16 cellular contexts compared by ENCODE assay signal in the genomic region with DNA sequence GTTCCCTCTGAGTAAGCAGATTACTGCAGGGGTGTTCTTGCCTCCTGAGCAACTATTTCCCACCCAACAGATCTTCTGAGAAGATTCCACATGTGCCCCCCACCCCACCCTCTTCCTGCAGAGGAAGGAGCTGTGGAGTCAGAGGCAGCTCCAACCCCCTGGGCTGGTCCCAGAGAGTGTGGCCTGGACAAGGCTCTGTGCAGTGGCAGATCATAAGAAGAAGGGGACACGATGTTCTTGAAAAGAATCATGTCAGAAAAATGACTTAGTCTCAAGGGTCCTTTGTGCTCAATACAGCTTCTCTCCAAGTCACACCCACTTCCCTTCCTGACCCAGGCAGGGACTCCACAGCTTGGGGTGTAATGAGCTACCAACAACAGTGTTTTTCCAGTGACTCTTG.
A peak's percentile ranks its signal among the peaks of the same experiment; 100 is the strongest.
DNase-seq lines count a peak whose midpoint lies in the region; ATAC-seq and TF ChIP-seq lines count a peak whose summit lies in the region.
"Had no signal": no experiment of that assay in that cellular context is flagged by ENCODE, and none has a peak within 500 bp of the region (broad histone marks: within the 10 kb centered on the region; RNA-seq: fewer than 3 reads in every experiment).

No MANE protein-coding gene starts in this region.

- no peak overlapping the region for H3K9ac ChIP-seq in BLaER1 treated with 17β-estradiol and CSF1 and Interleukin-3, amounts not matched to agents 10 nM and 100 nM
- no peak overlapping the region for H3K9ac ChIP-seq in endodermal cell (ENCODE audit: extremely low read depth, low read length, poor library complexity, severe bottlenecking)

- H3K4me3 ChIP-seq in BLaER1 treated with 17β-estradiol and CSF1 and Interleukin-3, amounts not matched to agents 10 nM and 100 nM, result no peak overlapping the region
- H3K4me3 ChIP-seq in HL-60 (replicated peaks; ENCODE audit: insufficient read depth, low read length) (no peak overlapping the region), endodermal cell (ENCODE audit: low read length) (no peak overlapping the region)

- peak in 1 of 2 experiments; percentile 31 for DNase-seq in HL-60 (ENCODE audit: low read depth in 1 of 2, low spot score in 1 of 2)
- DNase-seq in endodermal cell, result peak; percentile 30
- DNase-seq in osteocyte (ENCODE audit: extremely low spot score, unreplicated experiment), result peak; percentile 51
- no peak for DNase-seq in NCI-H1694 treated with DMSO at 0.1 percent for 48 hours (lab: John Stamatoyannopoulos, UW)
- DNase-seq in ACHN, result no peak
- DNase-seq: CD8-positive, alpha-beta T cell; DMS 273 treated with DMSO at 0.1 percent for 48 hours; GOT3; H7; HFFc6; KBM-7 had no signal

- peaks cover 12 to 53% (median 44%) of the 10 kb centered on the region in 10 experiments for H3K4me1 ChIP-seq in BLaER1 treated with 17β-estradiol and CSF1 and Interleukin-3, amounts not matched to agents 10 nM and 100 nM
- peaks cover 3% of the 10 kb centered on the region for H3K4me1 ChIP-seq in endodermal cell (ENCODE audit: control insufficient read depth, insufficient read depth, low read length)

- peak overlapping the region in 9 of 11 experiments; percentile 23 to 73 (median 53); a peak in 17 of 22 replicates for H3K4me2 ChIP-seq in BLaER1 treated with 17β-estradiol and CSF1 and Interleukin-3, amounts not matched to agents 10 nM and 100 nM

- H3K4me3 Mint-ChIP-seq in endodermal cell (no peak overlapping the region), osteocyte (ENCODE audit: unreplicated experiment) (no peak overlapping the region)
- H3K4me3 Mint-ChIP-seq: CD8-positive, alpha-beta T cell; HFFc6 had no signal

- no peak overlapping the region for H3K27ac Mint-ChIP-seq in endodermal cell
- no peak overlapping the region for H3K27ac Mint-ChIP-seq in osteocyte (ENCODE audit: unreplicated experiment)
- H3K27ac Mint-ChIP-seq: CD8-positive, alpha-beta T cell; HFFc6; IgD-negative memory B cell had no signal

- H3K36me3 Mint-ChIP-seq in endodermal cell (ENCODE audit: low read depth) (no peaks in the 10 kb centered on the region), osteocyte (ENCODE audit: unreplicated experiment) (no peaks in the 10 kb centered on the region)
- H3K36me3 Mint-ChIP-seq: CD8-positive, alpha-beta T cell; IgD-negative memory B cell had no signal

- H3K27me3 Mint-ChIP-seq in endodermal cell (ENCODE audit: insufficient read depth), result peaks cover 2% of the 10 kb centered on the region
- peaks cover 49% of the 10 kb centered on the region for H3K27me3 Mint-ChIP-seq in osteocyte (ENCODE audit: unreplicated experiment)

- in situ Hi-C loops in ACHN (cut with HindIII; ENCODE audit: low pct_ligation_motif_present, low pct_unique_long_range_greater_than_20kb, low sequenced_read_pairs), result no loop called here

- no peaks in the 10 kb centered on the region; a peak in 1 of 22 replicates for H4K20me1 ChIP-seq in BLaER1 treated with 17β-estradiol and CSF1 and Interleukin-3, amounts not matched to agents 10 nM and 100 nM

- no peak for TF ChIP-seq CTCF in HL-60 (IDR thresholded peaks at IDR 0.05; ENCODE audit: insufficient read depth, low read length)
- no peak for TF ChIP-seq CTCF in endodermal cell (conservative IDR thresholded peaks at IDR 0.05)
- TF ChIP-seq CTCF in osteocyte (IDR thresholded peaks at IDR 0.05), result no peak

- peaks cover 0 to 2% (median 0%) of the 10 kb centered on the region in 11 experiments; a peak in 1 of 22 replicates for H3K27me3 ChIP-seq in BLaER1 treated with 17β-estradiol and CSF1 and Interleukin-3, amounts not matched to agents 10 nM and 100 nM
- H3K27me3 ChIP-seq in HL-60 (ENCODE audit: insufficient read depth, poor library complexity, severe bottlenecking), result no peaks in the 10 kb centered on the region
- no peaks in the 10 kb centered on the region for H3K27me3 ChIP-seq in endodermal cell (ENCODE audit: control insufficient read depth, insufficient read depth, low read length, poor library complexity, severe bottlenecking)

- WGBS in endodermal cell (ENCODE audit: insufficient coverage in 1 of 2, insufficient read length in 1 of 2), 2 experiments, result 95 to 100% methylated on average over 1 of the region's 1 CpG

- H3K9me3 ChIP-seq in BLaER1 treated with 17β-estradiol and CSF1 and Interleukin-3, amounts not matched to agents 10 nM and 100 nM (replicated peaks in 1 of 11), result no peaks in the 10 kb centered on the region
- no peaks in the 10 kb centered on the region for H3K9me3 ChIP-seq in endodermal cell (ENCODE audit: control insufficient read depth, low read length)

- no peaks in the 10 kb centered on the region for H3K36me3 ChIP-seq in BLaER1 treated with 17β-estradiol and CSF1 and Interleukin-3, amounts not matched to agents 10 nM and 100 nM
- H3K36me3 ChIP-seq in endodermal cell (ENCODE audit: control insufficient read depth, insufficient read depth, low read length), result no peaks in the 10 kb centered on the region

- no peak for ATAC-seq in GM21360 (IDR thresholded peaks at IDR 0.05; ENCODE audit: unreplicated experiment)
- ATAC-seq: CD8-positive, alpha-beta T cell; HCT116; HepG2 had no signal

- H3K4me1 Mint-ChIP-seq in endodermal cell (peaks cover 19% of the 10 kb centered on the region), osteocyte (ENCODE audit: unreplicated experiment) (peaks cover 12% of the 10 kb centered on the region)

- H3K9me3 Mint-ChIP-seq in endodermal cell, result no peaks in the 10 kb centered on the region
- H3K9me3 Mint-ChIP-seq in osteocyte (ENCODE audit: unreplicated experiment), result no peaks in the 10 kb centered on the region
- H3K9me3 Mint-ChIP-seq: CD8-positive, alpha-beta T cell; HFFc6 had no signal

- H3K27ac ChIP-seq in BLaER1 treated with 17β-estradiol and CSF1 and Interleukin-3, amounts not matched to agents 10 nM and 100 nM, result no peak overlapping the region
- H3K27ac ChIP-seq in HL-60 (replicated peaks) (peak overlapping the region; percentile 3), endodermal cell (ENCODE audit: low read depth, low read length) (no peak overlapping the region)

Comparison
In these comparisons a context has a peak if more than half of its experiments do, and no peak if none do; other contexts are left out.
1. DNase-seq: peak in endodermal cell (single experiment) and osteocyte (single experiment); none in NCI-H1694 treated with DMSO at 0.1 percent for 48 hours (single experiment) and ACHN (single experiment).